ENCODE assay signal across 13 cellular contexts in genomic region chrX:110219920-110220319, GRCh38.
DNase-seq lines count a peak whose midpoint lies in the region; ATAC-seq and TF ChIP-seq lines count a peak whose summit lies in the region.
"Had no signal": no experiment of that assay in that cellular context is flagged by ENCODE, and none has a peak within 500 bp of the region (broad histone marks: within the 10 kb centered on the region; RNA-seq: fewer than 3 reads in every experiment).

No MANE protein-coding gene starts in this region.

- H2AK5ac ChIP-seq in IMR-90 (ENCODE audit: low read depth, low read length): no peak overlapping the region

- dilution Hi-C loops in IMR-90 (cut with HindIII; ENCODE audit: low sequenced_read_pairs, unreplicated experiment): no loop called here

- H3K4me2 ChIP-seq in IMR-90 (ENCODE audit: low read depth, low read length): no peak overlapping the region

- no peak overlapping the region for H3K14ac ChIP-seq in IMR-90 (replicated peaks; ENCODE audit: low read depth, low read length)

- H2AFZ ChIP-seq in IMR-90 (replicated peaks; ENCODE audit: low read length, poor library complexity): no peak overlapping the region

- H3K27me3 ChIP-seq in IMR-90 (ENCODE audit: control insufficient read depth, insufficient read depth, low read length) (no peaks in the 10 kb centered on the region), foreskin keratinocyte (no peaks in the 10 kb centered on the region), dorsolateral prefrontal cortex (peaks cover 0 to 45% (median 6%) of the 10 kb centered on the region in 45 donors)

- CTCF ChIA-PET in IMR-90 (lab: Yijun Ruan, JAX): no interaction called here

- H3K4me1 ChIP-seq in IMR-90 (ENCODE audit: control insufficient read depth, insufficient read depth, low read length) (no peaks in the 10 kb centered on the region), foreskin keratinocyte (peaks cover 17% of the 10 kb centered on the region)

- H3K27ac ChIP-seq in IMR-90 (ENCODE audit: insufficient read depth, low read length) (no peak overlapping the region), foreskin keratinocyte (peak overlapping the region; percentile 72), dorsolateral prefrontal cortex (no peak overlapping the region)

- H3K79me1 ChIP-seq in IMR-90 (ENCODE audit: low read depth in 1 of 2, low read length in 2 of 2): peaks cover 0 to 3% of the 10 kb centered on the region in 2 experiments; a peak in 3 of 4 replicates

- H3K18ac ChIP-seq in IMR-90 (ENCODE audit: low read depth, low read length): no peak overlapping the region

- in situ Hi-C loops in IMR-90 (cut with MboI; ENCODE audit: low sequenced_read_pairs) (no loop called here), astrocyte of the spinal cord (cut with HindIII; ENCODE audit: low sequenced_read_pairs) (no loop called here)

- no peak overlapping the region for H3K9ac ChIP-seq in IMR-90 (ENCODE audit: low read depth, low read length)

- H2BK20ac ChIP-seq in IMR-90 (ENCODE audit: low read depth, low read length): no peak overlapping the region

- H3K4ac ChIP-seq in IMR-90 (ENCODE audit: low read depth, low read length): no peak overlapping the region

- peak overlapping the region; percentile 36 for H2BK5ac ChIP-seq in IMR-90 (ENCODE audit: low read depth, low read length, poor library complexity, severe bottlenecking)

- no peak for TF ChIP-seq POLR2A in IMR-90 (IDR thresholded peaks at IDR 0.05; ENCODE audit: low read depth, low read length)

- no peaks in the 10 kb centered on the region for H3K9me1 ChIP-seq in IMR-90 (ENCODE audit: insufficient read depth, low read length)

- no peaks in the 10 kb centered on the region for H3K9me3 ChIP-seq in IMR-90 (ENCODE audit: control insufficient read depth, insufficient read depth, low read length)

- no peak overlapping the region for H4K5ac ChIP-seq in IMR-90 (ENCODE audit: low read depth, low read length)

- H2BK120ac ChIP-seq in IMR-90 (ENCODE audit: low read depth, low read length): no peak overlapping the region

- no peak for TF ChIP-seq RAD21 in IMR-90 (IDR thresholded peaks at IDR 0.05; ENCODE audit: low read length)

- no TSS peak for BruUV-seq in IMR-90 (replicated peaks; lab: Mats Ljungman, UMichigan)

- no peak overlapping the region for H2AK9ac ChIP-seq in IMR-90 (replicated peaks; ENCODE audit: low read depth, low read length, poor library complexity)

- WGBS in IMR-90 (ENCODE audit: extremely low coverage in 2 of 2, insufficient read length in 1 of 2), 2 experiments: no CpG with 5 or more reads among the region's 1 CpG

- TF ChIP-seq CTCF in AG10803 (conservative IDR thresholded peaks at IDR 0.05; ENCODE audit: low read length): no peak
- no peak for TF ChIP-seq CTCF in IMR-90 (conservative IDR thresholded peaks at IDR 0.05; ENCODE audit: low read depth, low read length)
- no peak for TF ChIP-seq CTCF in astrocyte of the spinal cord (IDR thresholded peaks at IDR 0.05; ENCODE audit: low read depth, low read length)
- TF ChIP-seq CTCF in foreskin keratinocyte (conservative IDR thresholded peaks at IDR 0.05): no peak
- no peak for TF ChIP-seq CTCF in dorsolateral prefrontal cortex (IDR thresholded peaks at IDR 0.05 in 54 of 56, conservative IDR thresholded peaks at IDR 0.05 in 2 of 56; ENCODE audit: low read depth in 1 of 56, partially characterized antibody in 56 of 56)

- H4K91ac ChIP-seq in IMR-90 (ENCODE audit: insufficient read depth, low read depth, low read length): no peak overlapping the region

- H4K8ac ChIP-seq in IMR-90 (ENCODE audit: low read depth in 2 of 2, low read length in 2 of 2): no peak overlapping the region

- POLR2A ChIA-PET in IMR-90 (lab: Charles Lee; ENCODE audit: unreplicated experiment): interaction anchor here (0.7 kb wide), 1 partner anchor 46 kb away, joined by 5 read pairs; no protein-coding TSS in a partner anchor

- no peak overlapping the region for H3K4me3 ChIP-seq in AG10803 (ENCODE audit: low read length)
- H3K4me3 ChIP-seq in IMR-90 (ENCODE audit: insufficient read depth, low read depth, low read length): no peak overlapping the region
- H3K4me3 ChIP-seq in astrocyte of the spinal cord (ENCODE audit: low read depth, low read length): no peak overlapping the region
- H3K4me3 ChIP-seq in dorsolateral prefrontal cortex: no peak overlapping the region

- ATAC-seq in IMR-90 (ENCODE audit: low read depth) (peak; percentile 53; the same call in 1 of the 2 replicates), foreskin keratinocyte (peak; percentile 85), left cardiac atrium (no peak), HG03521 (IDR thresholded peaks at IDR 0.05; ENCODE audit: unreplicated experiment) (no peak)

- H2BK15ac ChIP-seq in IMR-90 (ENCODE audit: low read depth, low read length): no peak overlapping the region

- no peak overlapping the region for H3K56ac ChIP-seq in IMR-90 (ENCODE audit: extremely low read depth, insufficient read depth, low read length)

- H4K20me1 ChIP-seq in IMR-90 (ENCODE audit: insufficient read depth, low read length): no peaks in the 10 kb centered on the region

- no peak overlapping the region for H3K23ac ChIP-seq in IMR-90 (ENCODE audit: low read depth, low read length)

- no peaks in the 10 kb centered on the region for H3K36me3 ChIP-seq in IMR-90 (ENCODE audit: control insufficient read depth, insufficient read depth, low read length)

- intact Hi-C loops in IMR-90 (cut with micrococcal nuclease): loop anchor here (5.0 kb wide), 1 partner anchor 97 kb away; the partner anchor contains the start of gene AMMECR1
- intact Hi-C loops in left cardiac atrium (cut with DNase I): no loop called here
- intact Hi-C loops in dorsolateral prefrontal cortex (cut with DNase I): no loop called here

- DNase-seq in AG10803 (ENCODE audit: low read depth) (peak; percentile 34), IMR-90 (peak; percentile 69), astrocyte of the spinal cord (ENCODE audit: low read depth, low spot score) (peak; percentile 27), foreskin keratinocyte (peak in 1 of 2 donors; percentile 51), GDM1 (lab: John Stamatoyannopoulos, UW) (no peak), left cardiac atrium (no peak), dorsolateral prefrontal cortex (no peak)
- DNase-seq: activated B cell treated with CpG ODN at 0.5 μM for 24 hours; activated CD8-positive, alpha-beta memory T cell treated with anti-CD3 and anti-CD28 coated beads, Interleukin-2, amount 50 U/mL, for 4 hours; foreskin melanocyte; NCI-H1417 treated with DMSO at 0.1 percent for 48 hours; small intestine had no signal

TF ChIP-seq in IMR-90, 13 proteins besides CTCF, POLR2A, EP300 and RAD21:
- peak; percentile 26; the same call in 1 of the 2 replicates for TF ChIP-seq NFE2L2 (IDR thresholded peaks at IDR 0.05; ENCODE audit: low read depth, low read length)
- no peak for TF ChIP-seq MAFK (IDR thresholded peaks at IDR 0.05; ENCODE audit: low read depth, low read length)

Comparison
In these comparisons a context has a peak if more than half of its experiments do, and no peak if none do; other contexts are left out.
1. DNase-seq: peak in AG10803 (single experiment), IMR-90 (single experiment) and astrocyte of the spinal cord (single experiment); none in GDM1 (single experiment), left cardiac atrium (single experiment) and dorsolateral prefrontal cortex (0 of 10).
2. ATAC-seq: peak in IMR-90 (single experiment) and foreskin keratinocyte (single experiment); none in left cardiac atrium (0 of 2) and HG03521 (single experiment).